ENCODE assay signal across 13 cellular contexts in the genomic region with DNA sequence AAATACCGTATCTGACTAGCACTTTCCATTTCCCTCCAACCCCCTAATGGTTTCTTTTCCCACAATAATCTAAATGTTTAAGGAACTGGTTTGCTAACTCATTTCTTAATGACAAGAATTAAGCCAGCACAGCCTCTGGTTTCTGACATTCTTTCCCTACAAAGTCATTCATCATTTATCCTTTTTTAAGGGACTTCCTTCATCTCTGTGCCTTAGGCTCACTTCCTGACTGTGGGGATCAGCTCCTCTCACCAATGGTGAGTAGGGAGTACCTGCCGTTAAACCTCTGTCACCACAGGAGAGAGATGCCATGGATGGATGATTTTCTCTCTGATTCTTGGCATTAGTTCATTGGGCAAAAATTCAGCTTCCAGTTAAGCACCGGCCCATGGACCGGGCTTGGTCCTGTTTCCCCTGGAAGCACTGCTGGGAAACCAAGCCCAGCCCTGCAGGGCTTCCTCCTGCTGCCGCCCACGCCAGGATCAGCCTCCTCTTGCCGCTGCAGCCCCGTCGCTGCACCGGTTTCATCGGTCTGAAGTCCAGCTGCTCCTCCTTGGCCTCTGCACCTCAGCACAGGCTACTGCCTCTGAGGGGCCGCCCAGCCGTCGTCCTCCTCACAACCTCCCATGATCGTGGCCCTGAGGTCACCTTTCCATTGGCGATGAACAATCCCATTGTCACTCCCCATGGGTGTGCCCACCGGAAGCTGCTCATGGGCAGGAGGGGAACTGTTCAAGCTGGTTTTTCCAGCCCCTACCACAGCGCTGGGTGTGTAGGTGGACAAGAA.
DNase-seq lines count a peak whose midpoint lies in the region; ATAC-seq, FAIRE-seq and TF ChIP-seq lines count a peak whose summit lies in the region.
"Had no signal": no experiment of that assay in that cellular context is flagged by ENCODE, and none has a peak within 500 bp of the region (broad histone marks: within the 10 kb centered on the region; RNA-seq: fewer than 3 reads in every experiment).

No MANE protein-coding gene starts in this region.

- no peak overlapping the region for H3K56ac ChIP-seq in H1 (replicated peaks; ENCODE audit: insufficient read length, low read depth, low read length)

- no peak overlapping the region for H2AK5ac ChIP-seq in H1 (ENCODE audit: low read depth, low read length)

- H3K23ac ChIP-seq in H1 (ENCODE audit: insufficient read length): no peak overlapping the region

- H3K36me3 ChIP-seq in H1 (ENCODE audit: control insufficient read depth in 2 of 4, insufficient read depth in 4 of 4, low read length in 3 of 4) (no peaks in the 10 kb centered on the region), mucosa of descending colon (ENCODE audit: low read depth) (no peaks in the 10 kb centered on the region), body of pancreas (replicated peaks in 1 of 2; ENCODE audit: insufficient read depth in 1 of 2, low read depth in 2 of 2) (no peaks in the 10 kb centered on the region)
- H3K36me3 ChIP-seq: adrenal gland, SJSA1 had no signal

- H3K4ac ChIP-seq in H1 (replicated peaks; ENCODE audit: insufficient read length, low read depth, low read length): no peak overlapping the region

- no peak overlapping the region for H3K18ac ChIP-seq in H1 (ENCODE audit: extremely low read depth, low read length)

- H3K9ac ChIP-seq in H1 (replicated peaks in 1 of 4; ENCODE audit: extremely low read depth in 1 of 4, low read depth in 3 of 4, low read length in 3 of 4): no peak overlapping the region

- no peak overlapping the region for H2AFZ ChIP-seq in H1 (ENCODE audit: low read length)

- no peaks in the 10 kb centered on the region for H4K20me1 ChIP-seq in H1 (replicated peaks in 1 of 2; ENCODE audit: control insufficient read depth in 1 of 2, insufficient read depth in 2 of 2, low read length in 2 of 2)

- intact Hi-C loops in mucosa of descending colon (cut with DNase I, micrococcal nuclease) (no loop called here), body of pancreas (cut with DNase I) (no loop called here)

- no peak overlapping the region for H3K4me2 ChIP-seq in H1 (ENCODE audit: insufficient read depth in 1 of 2, low read depth in 2 of 2, low read length in 2 of 2)

- H3K79me1 ChIP-seq in H1 (ENCODE audit: low read depth, low read length): no peaks in the 10 kb centered on the region

- H3K4me1 ChIP-seq in H1 (replicated peaks in 1 of 4; ENCODE audit: control insufficient read depth in 3 of 4, insufficient read depth in 4 of 4, low read length in 3 of 4) (0 out of 7 replicates have a peak, but pooled peaks cover 0 to 4% (median 0%) of the 10 kb centered on the region in 4 experiments), mucosa of descending colon (ENCODE audit: low read depth) (no peaks in the 10 kb centered on the region), body of pancreas (no peaks in the 10 kb centered on the region)

- WGBS in H1 (ENCODE audit: extremely low coverage in 1 of 2, insufficient coverage in 1 of 2, insufficient read length in 1 of 2, insufficient replicate concordance in 2 of 2, low coverage in 1 of 2, low lambda C conversion rate in 2 of 2, missing lambda C conversion rate in 1 of 2), 2 experiments: 87% methylated on average over 15 of the region's 18 CpGs; no CpG with 5 or more reads in 1 of the 2 experiments
- WGBS in body of pancreas, 2 donors: 53 to 63% methylated on average over 12 to 18 of the region's 18 CpGs

- H2BK15ac ChIP-seq in H1 (ENCODE audit: low read length): no peak overlapping the region

- H3K27me3 ChIP-seq in H1 (replicated peaks in 1 of 4; ENCODE audit: control insufficient read depth in 3 of 4, extremely low read depth in 1 of 4, insufficient read depth in 3 of 4, low read length in 3 of 4): no peaks in the 10 kb centered on the region
- H3K27me3 ChIP-seq in body of pancreas: no peaks in the 10 kb centered on the region
- H3K27me3 ChIP-seq: adrenal gland, SJSA1 had no signal

- H2BK120ac ChIP-seq in H1 (replicated peaks; ENCODE audit: low read depth, low read length): no peak overlapping the region

- H3K79me2 ChIP-seq in H1 (ENCODE audit: control insufficient read depth in 1 of 2, insufficient read depth in 2 of 2, low read length in 2 of 2): no peaks in the 10 kb centered on the region

- no peak overlapping the region for H2BK5ac ChIP-seq in H1 (ENCODE audit: low read depth, low read length)

- no peak overlapping the region for H3K4me3 ChIP-seq in H1 (ENCODE audit: extremely low read depth in 1 of 4, insufficient read depth in 2 of 4, low read depth in 3 of 4, low read length in 4 of 4)
- H3K4me3 ChIP-seq in mucosa of descending colon: no peak overlapping the region
- no peak overlapping the region for H3K4me3 ChIP-seq in body of pancreas
- H3K4me3 ChIP-seq: adrenal gland, SJSA1 had no signal

- H2BK20ac ChIP-seq in H1 (ENCODE audit: low read length): no peak overlapping the region

- no peak overlapping the region for H4K91ac ChIP-seq in H1 (replicated peaks; ENCODE audit: insufficient read length, low read length)

- TF ChIP-seq EP300 in H1 (IDR thresholded peaks at IDR 0.05; ENCODE audit: borderline replicate concordance in 1 of 2, low read depth in 2 of 2, low read length in 2 of 2): no peak

- no peak overlapping the region for H3K27ac ChIP-seq in H1 (ENCODE audit: low read depth, low read length)
- no peak overlapping the region for H3K27ac ChIP-seq in body of pancreas
- H3K27ac ChIP-seq: adrenal gland, SJSA1 had no signal

- POLR2A ChIA-PET in H1 (lab: Charles Lee; ENCODE audit: partially characterized antibody): no interaction called here

- ATAC-seq in mucosa of descending colon: peak; percentile 89
- no peak for ATAC-seq in body of pancreas
- no peak for ATAC-seq in HG02884 (IDR thresholded peaks at IDR 0.05; ENCODE audit: unreplicated experiment)
- ATAC-seq: stimulated activated naive B cell treated with anti-CD40 and anti-IgM and Interleukin-4, amounts not matched to agents 10 μg/mL and 1 μg/mL and 100 μg/mL, for 72 hours; WTC11 had no signal

- TF ChIP-seq CTCF in H1 (IDR thresholded peaks at IDR 0.05; ENCODE audit: control extremely low read depth in 1 of 3, insufficient read depth in 1 of 3, low read depth in 1 of 3, low read length in 3 of 3) (no peak), mucosa of descending colon (IDR thresholded peaks at IDR 0.05) (no peak), body of pancreas (IDR thresholded peaks at IDR 0.05) (no peak)

- H4K5ac ChIP-seq in H1 (ENCODE audit: insufficient read length, low read depth, low read length): no peak overlapping the region

- CTCF ChIA-PET in H1 (lab: Charles Lee; ENCODE audit: partially characterized antibody): no interaction called here

- TF ChIP-seq POLR2A in H1 (IDR thresholded peaks at IDR 0.05; ENCODE audit: control extremely low read depth in 1 of 2, low read depth in 2 of 2, low read length in 2 of 2) (no peak), body of pancreas (IDR thresholded peaks at IDR 0.05) (no peak)

- no peaks in the 10 kb centered on the region for H3K23me2 ChIP-seq in H1 (ENCODE audit: low read depth, low read length)

- no peak for FAIRE-seq in H1 (lab: Jason Lieb, UNC)

- H4K8ac ChIP-seq in H1 (ENCODE audit: extremely low read depth, insufficient read depth, low read length): 0 out of 2 replicates have a peak overlapping the region, but pooled peaks have one; percentile 22

- peak; percentile 82 for DNase-seq in DMS53 (lab: John Stamatoyannopoulos, UW)
- peak; percentile 88 for DNase-seq in NCI-H510A (lab: John Stamatoyannopoulos, UW)
- no peak for DNase-seq in H1 (ENCODE audit: low read depth in 1 of 2, low spot score in 2 of 2)
- DNase-seq in mucosa of descending colon: peak in 2 of 3 donors; percentile 41 to 53
- DNase-seq in body of pancreas: no peak
- no peak for DNase-seq in activated CD8-positive, alpha-beta memory T cell treated with anti-CD3 and anti-CD28 coated beads, Interleukin-2, amount 50 U/mL, for 48 hours
- DNase-seq in hypothalamus (lab: John Stamatoyannopoulos, UW): no peak
- DNase-seq: adrenal gland; NCI-H446; stimulated activated naive B cell treated with anti-CD40 and anti-IgM and Interleukin-4, amounts not matched to agents 10 μg/mL and 1 μg/mL and 100 μg/mL, for 72 hours had no signal

- no peak for TF ChIP-seq RAD21 in H1 (IDR thresholded peaks at IDR 0.05 in 1 of 2, conservative IDR thresholded peaks at IDR 0.05 in 1 of 2; ENCODE audit: low read depth in 2 of 2, low read length in 2 of 2)

- no peak overlapping the region for H3K14ac ChIP-seq in H1 (ENCODE audit: insufficient read length)

- H2BK12ac ChIP-seq in H1 (ENCODE audit: low read depth, low read length): no peak overlapping the region

- H3K9me3 ChIP-seq in H1 (ENCODE audit: insufficient read depth in 2 of 2, low read depth in 1 of 2, low read length in 1 of 2) (no peaks in the 10 kb centered on the region), mucosa of descending colon (no peaks in the 10 kb centered on the region), body of pancreas (no peaks in the 10 kb centered on the region)
- H3K9me3 ChIP-seq: adrenal gland, SJSA1 had no signal

TF ChIP-seq in H1, 55 proteins besides CTCF, POLR2A, EP300 and RAD21:
- no peak for TF ChIP-seq KDM5A (IDR thresholded peaks at IDR 0.05; ENCODE audit: low read length)
- TF ChIP-seq SIX5 (IDR thresholded peaks at IDR 0.05; ENCODE audit: low read depth, low read length): no peak
- no peak for TF ChIP-seq RXRA (IDR thresholded peaks at IDR 0.05; ENCODE audit: insufficient read depth, low read depth, low read length)
- TF ChIP-seq POLR2AphosphoS5 (IDR thresholded peaks at IDR 0.05; ENCODE audit: low read depth, low read length): no peak
- TF ChIP-seq CBX5 (IDR thresholded peaks at IDR 0.05; ENCODE audit: low read depth, low read length): no peak
- no peak for TF ChIP-seq RBBP5 (IDR thresholded peaks at IDR 0.05; ENCODE audit: borderline replicate concordance, low read depth, low read length)
- no peak for TF ChIP-seq EGR1 (IDR thresholded peaks at IDR 0.05; ENCODE audit: borderline replicate concordance, low read depth, low read length)
- TF ChIP-seq MAFK (IDR thresholded peaks at IDR 0.05; ENCODE audit: low read depth, low read length): no peak
- TF ChIP-seq SIN3A (conservative IDR thresholded peaks at IDR 0.05 in 1 of 2, IDR thresholded peaks at IDR 0.05 in 1 of 2; ENCODE audit: low read depth in 1 of 2, low read length in 2 of 2): no peak
- TF ChIP-seq SAP30 (IDR thresholded peaks at IDR 0.05; ENCODE audit: insufficient read depth, insufficient replicate concordance, low read length): no peak
- no peak for TF ChIP-seq PHF8 (conservative IDR thresholded peaks at IDR 0.05; ENCODE audit: low read depth, low read length)
- TF ChIP-seq SP1 (IDR thresholded peaks at IDR 0.05; ENCODE audit: low read depth, low read length): no peak
- no peak for TF ChIP-seq YY1 (IDR thresholded peaks at IDR 0.05; ENCODE audit: low read depth, low read length)
- TF ChIP-seq CTBP2 (IDR thresholded peaks at IDR 0.05; ENCODE audit: borderline replicate concordance, insufficient read depth, insufficient read length, low read length): no peak
- no peak for TF ChIP-seq CHD2 (IDR thresholded peaks at IDR 0.05; ENCODE audit: low read length)

Comparison
In these comparisons a context has a peak if more than half of its experiments do, and no peak if none do; other contexts are left out.
1. DNase-seq: peak in DMS53 (single experiment), NCI-H510A (single experiment) and mucosa of descending colon (2 of 3); none in H1 (0 of 2), body of pancreas (0 of 4), activated CD8-positive, alpha-beta memory T cell treated with anti-CD3 and anti-CD28 coated beads, Interleukin-2, amount 50 U/mL, for 48 hours (single experiment) and hypothalamus (0 of 51).